ENCODE assay signal across 8 cellular contexts in the genomic region with DNA sequence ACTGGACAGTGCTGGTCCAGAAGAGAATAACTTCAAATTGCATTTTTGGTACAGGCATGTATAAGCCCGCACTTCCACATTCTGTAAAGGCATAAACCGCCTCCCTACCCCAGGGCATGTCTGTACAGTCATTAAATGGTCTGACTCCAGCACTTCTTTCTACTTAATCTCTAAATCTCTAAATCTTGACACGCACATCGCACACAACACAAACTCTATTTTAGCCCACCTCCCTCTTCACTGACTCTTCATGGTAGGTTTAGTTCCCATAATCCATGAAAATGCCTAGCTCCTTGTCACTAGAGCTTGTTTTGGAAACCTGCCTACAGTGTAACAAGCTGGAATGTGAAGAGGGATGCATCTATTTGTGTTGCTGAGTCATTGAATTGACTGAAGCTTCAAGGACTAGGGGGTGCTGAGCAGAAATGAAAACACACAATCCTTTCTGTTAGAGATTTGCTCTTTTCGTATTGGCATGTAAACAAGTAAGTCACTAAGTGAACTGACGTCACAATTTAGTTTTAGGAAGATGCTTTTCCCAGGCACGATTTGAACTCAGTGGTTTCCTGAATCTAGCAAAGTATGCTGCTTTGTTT. TPM values are rescaled to one million over a fixed set of nuclear protein-coding genes. Genes with fewer than 3 reads are reported as not detected.
DNase-seq lines count a peak whose midpoint lies in the region; ATAC-seq and TF ChIP-seq lines count a peak whose summit lies in the region.

No MANE protein-coding gene starts in this region.

- no peaks in the 10 kb centered on the region for H3K36me3 Mint-ChIP-seq in type B pancreatic cell

- H3K4me1 Mint-ChIP-seq in type B pancreatic cell (ENCODE audit: unreplicated experiment): peaks cover 35% of the 10 kb centered on the region

- H3K36me3 ChIP-seq in SJSA1: peaks cover 11% of the 10 kb centered on the region; the same call in 1 of the 2 replicates

- TF ChIP-seq CTCF in LNCaP clone FGC (IDR thresholded peaks at IDR 0.05; ENCODE audit: control insufficient read depth, extremely low read depth, insufficient read depth): no peak
- no peak for TF ChIP-seq CTCF in dorsolateral prefrontal cortex (IDR thresholded peaks at IDR 0.05 in 54 of 56, conservative IDR thresholded peaks at IDR 0.05 in 2 of 56; ENCODE audit: low read depth in 1 of 56, partially characterized antibody in 56 of 56)
- TF ChIP-seq CTCF in type B pancreatic cell (conservative IDR thresholded peaks at IDR 0.05): no peak

- no peaks in the 10 kb centered on the region for H3K9me3 Mint-ChIP-seq in type B pancreatic cell

- peaks cover 53% of the 10 kb centered on the region for H3K4me1 ChIP-seq in SJSA1 (replicated peaks)

- peaks cover 12% of the 10 kb centered on the region for H3K27me3 Mint-ChIP-seq in type B pancreatic cell

- intact Hi-C loops in dorsolateral prefrontal cortex (cut with DNase I): loop anchor here (2.0 to 5.0 kb wide), 4 partner anchors 81 to 951 kb away; a partner anchor contains a TSS

- DNase-seq in DMS153 treated with DMSO at 0.1 percent for 48 hours (lab: John Stamatoyannopoulos, UW; ENCODE audit: unreplicated experiment) (peak; percentile 58), LNCaP clone FGC (ENCODE audit: low read depth) (peak; percentile 81), SJSA1 (ENCODE audit: low read depth in 1 of 2, low spot score in 2 of 2) (peak; percentile 72 to 96), dorsolateral prefrontal cortex (no peak), lung microvascular endothelial cell (ENCODE audit: low read depth in 2 of 2) (peak; percentile 71 to 97), type B pancreatic cell (ENCODE audit: extremely low spot score, unreplicated experiment) (no peak)

- peak overlapping the region; percentile 99 for H3K27ac ChIP-seq in SJSA1
- peak overlapping the region in 51 of 59 donors; percentile 42 to 97 (median 89) for H3K27ac ChIP-seq in dorsolateral prefrontal cortex

- peak overlapping the region; percentile 93 for H3K4me3 Mint-ChIP-seq in type B pancreatic cell

- peak overlapping the region; percentile 87 for H3K27ac Mint-ChIP-seq in type B pancreatic cell

- H3K9me3 ChIP-seq in SJSA1 (replicated peaks): no peaks in the 10 kb centered on the region

- H3K27me3 ChIP-seq in SJSA1 (replicated peaks) (no peaks in the 10 kb centered on the region), dorsolateral prefrontal cortex (no peaks in the 10 kb centered on the region)

- peak overlapping the region; percentile 76 for H3K4me3 ChIP-seq in LNCaP clone FGC (ENCODE audit: low read depth, low read length)
- peak overlapping the region; percentile 73 for H3K4me3 ChIP-seq in SJSA1
- H3K4me3 ChIP-seq in dorsolateral prefrontal cortex: peak overlapping the region in 58 of 59 donors; percentile 70 to 100 (median 94)

- ATAC-seq in HG03521 (IDR thresholded peaks at IDR 0.05; ENCODE audit: unreplicated experiment) (no peak), HG02798 (IDR thresholded peaks at IDR 0.05; ENCODE audit: poor library complexity, unreplicated experiment) (no peak)

RNA-seq across cellular contexts. Expression of a gene that starts 1.6 kb away (rescaled TPM):
- 91.2 and 94.6 TPM in 2 replicates for total RNA-seq in SJSA1 (2014; rRNA removed; shearing (Covaris generic))
- 10 to 100 TPM in 119 of 120 experiments, 1 to 10 TPM in 1; 9.8 to 30.5 (median 19.3) TPM for total RNA-seq in dorsolateral prefrontal cortex
- 17.9 and 18.8 TPM in 2 replicates for total RNA-seq in lung microvascular endothelial cell
- 12.7 and 16.0 TPM in 2 replicates for total RNA-seq in type B pancreatic cell (ENCODE audit: low replicate concordance)

Comparison
In these comparisons a context has a peak if more than half of its experiments do, and no peak if none do; other contexts are left out.
1. DNase-seq: peak in DMS153 treated with DMSO at 0.1 percent for 48 hours (single experiment), LNCaP clone FGC (single experiment), SJSA1 (2 of 2) and lung microvascular endothelial cell (2 of 2); none in dorsolateral prefrontal cortex (0 of 10) and type B pancreatic cell (single experiment).
2. Peak in every context shown above with its lines, with median percentiles within 50 percentile points of each other: H3K4me3 ChIP-seq.